Comparison of ENCODE assay signal across 7 cellular contexts in genomic region chr11:60831143-60831500, GRCh38. TPM values are rescaled to one million over a fixed set of nuclear protein-coding genes. Genes with fewer than 3 reads are reported as not detected.
DNase-seq lines count a peak whose midpoint lies in the region; ATAC-seq and TF ChIP-seq lines count a peak whose summit lies in the region.

No MANE protein-coding gene starts in this region.

- WGBS in liver, result 23% methylated on average over 8 of the region's 8 CpGs

- no peak overlapping the region for H3K9ac ChIP-seq in liver (ENCODE audit: low read depth in 1 of 2, low read length in 2 of 2)

- peak; percentile 77 to 90 for DNase-seq in NCI-H524 (lab: John Stamatoyannopoulos, UW)
- peak; percentile 94 for DNase-seq in activated CD4-positive, alpha-beta T cell treated with anti-CD3 and anti-CD28 coated beads, Interleukin-2, amount 10 ng/mL, durations not matched to agents 24 days and 14 days
- DNase-seq in choroid plexus epithelial cell (ENCODE audit: low read depth), result peak; percentile 84
- DNase-seq in stimulated activated CD4-positive, alpha-beta T cell treated with anti-CD3 and anti-CD28 coated beads, TNF-alpha, amount 100 ng/mL, for 24 hours (ENCODE audit: low read depth in 3 of 3), result peak; percentile 62 to 81 (median 64)

- peaks cover 12% of the 10 kb centered on the region for H3K4me1 Mint-ChIP-seq in activated CD4-positive, alpha-beta T cell treated with anti-CD3 and anti-CD28 coated beads, Interleukin-2, amount 10 ng/mL, durations not matched to agents 24 days and 14 days

- peaks cover 19% of the 10 kb centered on the region for H3K27me3 Mint-ChIP-seq in activated CD4-positive, alpha-beta T cell treated with anti-CD3 and anti-CD28 coated beads, Interleukin-2, amount 10 ng/mL, durations not matched to agents 24 days and 14 days

- H3K27me3 ChIP-seq in liver (ENCODE audit: control insufficient read depth in 4 of 4, insufficient read depth in 4 of 4, low read length in 3 of 4), result no peaks in the 10 kb centered on the region

- TF ChIP-seq CTCF in choroid plexus epithelial cell (conservative IDR thresholded peaks at IDR 0.05; ENCODE audit: low read depth, low read length) (peak; percentile 96), liver (IDR thresholded peaks at IDR 0.05; ENCODE audit: low read depth, low read length, missing input control) (peak; percentile 87)

- no peak overlapping the region for H3K27ac Mint-ChIP-seq in activated CD4-positive, alpha-beta T cell treated with anti-CD3 and anti-CD28 coated beads, Interleukin-2, amount 10 ng/mL, durations not matched to agents 24 days and 14 days

- intact Hi-C loops in activated CD4-positive, alpha-beta T cell treated with anti-CD3 and anti-CD28 coated beads, Interleukin-2, amount 10 ng/mL, durations not matched to agents 24 days and 14 days (cut with micrococcal nuclease), result loop anchor here (1.0 to 10.0 kb wide), 6 partner anchors 56 to 556 kb away; no protein-coding TSS in a partner anchor

- peak; percentile 75 for ATAC-seq in GM18498 (IDR thresholded peaks at IDR 0.05; ENCODE audit: unreplicated experiment)
- peak; percentile 86 for ATAC-seq in HG03342 (IDR thresholded peaks at IDR 0.05; ENCODE audit: unreplicated experiment)

- H3K4me3 ChIP-seq in choroid plexus epithelial cell (ENCODE audit: low read depth, low read length), result no peak overlapping the region
- H3K4me3 ChIP-seq in liver (ENCODE audit: low read depth in 1 of 3, low read length in 3 of 3), result no peak overlapping the region

- no peaks in the 10 kb centered on the region for H3K36me3 Mint-ChIP-seq in activated CD4-positive, alpha-beta T cell treated with anti-CD3 and anti-CD28 coated beads, Interleukin-2, amount 10 ng/mL, durations not matched to agents 24 days and 14 days (ENCODE audit: low read depth)

- no peak overlapping the region for H3K27ac ChIP-seq in liver (ENCODE audit: low read depth in 1 of 2, low read length in 2 of 2)

- H3K4me3 Mint-ChIP-seq in activated CD4-positive, alpha-beta T cell treated with anti-CD3 and anti-CD28 coated beads, Interleukin-2, amount 10 ng/mL, durations not matched to agents 24 days and 14 days, result no peak overlapping the region

- no peaks in the 10 kb centered on the region for H3K36me3 ChIP-seq in liver (ENCODE audit: control insufficient read depth in 4 of 4, insufficient read depth in 3 of 4, low read depth in 1 of 4, low read length in 3 of 4)

- no peaks in the 10 kb centered on the region for H3K4me1 ChIP-seq in liver (ENCODE audit: control insufficient read depth in 4 of 4, insufficient read depth in 4 of 4, low read length in 3 of 4)

- no peaks in the 10 kb centered on the region for H3K9me3 ChIP-seq in liver (ENCODE audit: control insufficient read depth in 4 of 4, low read length in 3 of 4)

- H3K9me3 Mint-ChIP-seq in activated CD4-positive, alpha-beta T cell treated with anti-CD3 and anti-CD28 coated beads, Interleukin-2, amount 10 ng/mL, durations not matched to agents 24 days and 14 days, result no peaks in the 10 kb centered on the region

- TF ChIP-seq RAD21 in liver (IDR thresholded peaks at IDR 0.05), result peak; percentile 99

TF ChIP-seq in liver, 16 proteins besides CTCF, POLR2A, EP300 and RAD21:
- TF ChIP-seq JUND (IDR thresholded peaks at IDR 0.05) (no peak), SP1 (IDR thresholded peaks at IDR 0.05) (no peak), YY1 (IDR thresholded peaks at IDR 0.05) (no peak), FOXA2 (IDR thresholded peaks at IDR 0.05) (no peak), FOXA1 (IDR thresholded peaks at IDR 0.05) (no peak), HNF4A (conservative IDR thresholded peaks at IDR 0.05) (no peak), MAX (IDR thresholded peaks at IDR 0.05) (no peak), TAF1 (conservative IDR thresholded peaks at IDR 0.05) (no peak)
- TF ChIP-seq, protein P1, sequence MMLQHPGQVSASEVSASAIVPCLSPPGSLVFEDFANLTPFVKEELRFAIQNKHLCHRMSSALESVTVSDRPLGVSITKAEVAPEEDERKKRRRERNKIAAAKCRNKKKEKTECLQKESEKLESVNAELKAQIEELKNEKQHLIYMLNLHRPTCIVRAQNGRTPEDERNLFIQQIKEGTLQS (IDR thresholded peaks at IDR 0.05), result no peak
- TF ChIP-seq, protein P2, sequence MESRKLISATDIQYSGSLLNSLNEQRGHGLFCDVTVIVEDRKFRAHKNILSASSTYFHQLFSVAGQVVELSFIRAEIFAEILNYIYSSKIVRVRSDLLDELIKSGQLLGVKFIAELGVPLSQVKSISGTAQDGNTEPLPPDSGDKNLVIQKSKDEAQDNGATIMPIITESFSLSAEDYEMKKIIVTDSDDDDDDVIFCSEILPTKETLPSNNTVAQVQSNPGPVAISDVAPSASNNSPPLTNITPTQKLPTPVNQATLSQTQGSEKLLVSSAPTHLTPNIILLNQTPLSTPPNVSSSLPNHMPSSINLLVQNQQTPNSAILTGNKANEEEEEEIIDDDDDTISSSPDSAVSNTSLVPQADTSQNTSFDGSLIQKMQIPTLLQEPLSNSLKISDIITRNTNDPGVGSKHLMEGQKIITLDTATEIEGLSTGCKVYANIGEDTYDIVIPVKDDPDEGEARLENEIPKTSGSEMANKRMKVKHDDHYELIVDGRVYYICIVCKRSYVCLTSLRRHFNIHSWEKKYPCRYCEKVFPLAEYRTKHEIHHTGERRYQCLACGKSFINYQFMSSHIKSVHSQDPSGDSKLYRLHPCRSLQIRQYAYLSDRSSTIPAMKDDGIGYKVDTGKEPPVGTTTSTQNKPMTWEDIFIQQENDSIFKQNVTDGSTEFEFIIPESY (IDR thresholded peaks at IDR 0.05), result no peak

RNA-seq across cellular contexts. Expression of gene CCDC86, which starts 10.8 kb away (rescaled TPM):
- total RNA-seq in activated CD4-positive, alpha-beta T cell treated with anti-CD3 and anti-CD28 coated beads, Interleukin-2, amount 10 ng/mL, durations not matched to agents 24 days and 14 days, result 90.0 and 91.3 TPM in 2 replicates
- 1 to 10 TPM; 5.0 to 5.2 TPM for total RNA-seq in liver
- polyA plus RNA-seq in liver, result 1 to 10 TPM; 6.2 to 9.4 TPM

RNA-seq across cellular contexts. Expression of gene PTGDR2, which starts 24.6 kb away (rescaled TPM):
- 0.14 and 0.19 TPM in 2 replicates for total RNA-seq in activated CD4-positive, alpha-beta T cell treated with anti-CD3 and anti-CD28 coated beads, Interleukin-2, amount 10 ng/mL, durations not matched to agents 24 days and 14 days
- total RNA-seq in liver, result 1 to 10 TPM in 1 of 2 donors, under 1 TPM in 1; 0.08 to 7.1 TPM
- polyA plus RNA-seq in liver, result under 1 TPM; 0.09 to 0.54 TPM

RNA-seq across cellular contexts. Expression of gene ZP1, which starts 36.2 kb away (rescaled TPM):
- total RNA-seq in activated CD4-positive, alpha-beta T cell treated with anti-CD3 and anti-CD28 coated beads, Interleukin-2, amount 10 ng/mL, durations not matched to agents 24 days and 14 days, result not detected in 2 replicates
- not detected for total RNA-seq in liver
- not detected for polyA plus RNA-seq in liver

RNA-seq across cellular contexts. Expression of gene MS4A10, which starts 46.0 kb away (rescaled TPM):
- not detected in 2 replicates for total RNA-seq in activated CD4-positive, alpha-beta T cell treated with anti-CD3 and anti-CD28 coated beads, Interleukin-2, amount 10 ng/mL, durations not matched to agents 24 days and 14 days
- not detected for total RNA-seq in liver
- not detected for polyA plus RNA-seq in liver

Comparison
In these comparisons a context has a peak if more than half of its experiments do, and no peak if none do; other contexts are left out.
1. RNA of gene CCDC86, which starts 10.8 kb away (total RNA-seq): 90.0 to 91.3 TPM in activated CD4-positive, alpha-beta T cell treated with anti-CD3 and anti-CD28 coated beads, Interleukin-2, amount 10 ng/mL, durations not matched to agents 24 days and 14 days; 5.0 to 5.2 TPM in liver; every median in the first group is over 10 times any median in the second.
2. Peak in every context shown above with its lines, with median percentiles within 50 percentile points of each other: DNase-seq.